ENCODE assay signal across 20 cellular contexts in genomic region chr4:54685810-54686209, GRCh38. TPM values are rescaled to one million over a fixed set of nuclear protein-coding genes. Genes with fewer than 3 reads are reported as not detected.
DNase-seq lines count a peak whose midpoint lies in the region; ATAC-seq and TF ChIP-seq lines count a peak whose summit lies in the region.
"Had no signal": no experiment of that assay in that cellular context is flagged by ENCODE, and none has a peak within 500 bp of the region (broad histone marks: within the 10 kb centered on the region; RNA-seq: fewer than 3 reads in every experiment).

No MANE protein-coding gene starts in this region.

- no peaks in the 10 kb centered on the region for H3K9me3 Mint-ChIP-seq in endothelial cell (ENCODE audit: unreplicated experiment)
- H3K9me3 Mint-ChIP-seq in stimulated activated naive B cell treated with anti-CD40 and anti-IgM and Interleukin-4, amounts not matched to agents 10 μg/mL and 1 μg/mL and 100 μg/mL, for 72 hours: no peaks in the 10 kb centered on the region
- H3K9me3 Mint-ChIP-seq in T-helper 2 cell treated with Interferon-gamma antibody and Interleukin-4, amounts not matched to agents 5 μg/mL and 100 μg/mL, for 36 hours: no peaks in the 10 kb centered on the region
- H3K9me3 Mint-ChIP-seq: CD8-positive, alpha-beta T cell; HFFc6 had no signal

- H3K4me3 Mint-ChIP-seq in T-helper 17 cell: no peak overlapping the region
- peak overlapping the region; percentile 20 for H3K4me3 Mint-ChIP-seq in endothelial cell (ENCODE audit: unreplicated experiment)
- no peak overlapping the region for H3K4me3 Mint-ChIP-seq in stimulated activated naive B cell treated with anti-CD40 and anti-IgM and Interleukin-4, amounts not matched to agents 10 μg/mL and 1 μg/mL and 100 μg/mL, for 72 hours
- H3K4me3 Mint-ChIP-seq in T-helper 2 cell treated with Interferon-gamma antibody and Interleukin-4, amounts not matched to agents 5 μg/mL and 100 μg/mL, for 36 hours: no peak overlapping the region
- H3K4me3 Mint-ChIP-seq: CD14-positive monocyte; CD8-positive, alpha-beta T cell; HFFc6 had no signal

- H3K9me3 ChIP-seq in T-helper 17 cell (ENCODE audit: control insufficient read depth, low read length, poor library complexity, severe bottlenecking): no peaks in the 10 kb centered on the region
- H3K9me3 ChIP-seq: BLaER1 had no signal

- TF ChIP-seq CTCF in endothelial cell (IDR thresholded peaks at IDR 0.05; ENCODE audit: unreplicated experiment): no peak

- ATAC-seq in T-helper 17 cell: no peak
- ATAC-seq in stimulated activated naive B cell treated with anti-CD40 and anti-IgM and Interleukin-4, amounts not matched to agents 10 μg/mL and 1 μg/mL and 100 μg/mL, for 72 hours (replicated peaks): no peak
- ATAC-seq: CD8-positive, alpha-beta T cell; HCT116; HepG2 had no signal

- DNase-seq in NCI-H748 (lab: John Stamatoyannopoulos, UW; ENCODE audit: unreplicated experiment) (peak; percentile 12), NCI-H748 treated with DMSO at 0.1 percent for 48 hours (lab: John Stamatoyannopoulos, UW) (no peak), T-helper 17 cell (no peak), endothelial cell (ENCODE audit: low spot score) (no peak), glomerular visceral epithelial cell (ENCODE audit: extremely low spot score) (no peak), HT-29 (ENCODE audit: low spot score) (no peak)
- DNase-seq in stimulated activated naive B cell treated with anti-CD40 and anti-IgM and Interleukin-4, amounts not matched to agents 10 μg/mL and 1 μg/mL and 100 μg/mL, for 72 hours: no peak
- no peak for DNase-seq in T-helper 2 cell treated with Interferon-gamma antibody and Interleukin-4, amounts not matched to agents 5 μg/mL and 100 μg/mL, for 36 hours (ENCODE audit: low spot score)
- DNase-seq: 8988T; Calu3; CD8-positive, alpha-beta T cell; DMS79 treated with DMSO at 0.1 percent for 48 hours; GF-D8; GOT3; H7; HFFc6 had no signal

- H3K4me1 Mint-ChIP-seq in T-helper 17 cell (peaks cover 24% of the 10 kb centered on the region), endothelial cell (ENCODE audit: unreplicated experiment) (peaks cover 20% of the 10 kb centered on the region)
- H3K4me1 Mint-ChIP-seq in stimulated activated naive B cell treated with anti-CD40 and anti-IgM and Interleukin-4, amounts not matched to agents 10 μg/mL and 1 μg/mL and 100 μg/mL, for 72 hours: peaks cover 36 to 50% of the 10 kb centered on the region in 2 donors
- peaks cover 10% of the 10 kb centered on the region for H3K4me1 Mint-ChIP-seq in T-helper 2 cell treated with Interferon-gamma antibody and Interleukin-4, amounts not matched to agents 5 μg/mL and 100 μg/mL, for 36 hours (ENCODE audit: low read depth)

- H3K27me3 Mint-ChIP-seq in T-helper 17 cell (peaks cover 7% of the 10 kb centered on the region), endothelial cell (ENCODE audit: unreplicated experiment) (peaks cover 4% of the 10 kb centered on the region)
- H3K27me3 Mint-ChIP-seq in stimulated activated naive B cell treated with anti-CD40 and anti-IgM and Interleukin-4, amounts not matched to agents 10 μg/mL and 1 μg/mL and 100 μg/mL, for 72 hours: peaks cover 0 to 7% of the 10 kb centered on the region in 2 donors
- no peaks in the 10 kb centered on the region for H3K27me3 Mint-ChIP-seq in T-helper 2 cell treated with Interferon-gamma antibody and Interleukin-4, amounts not matched to agents 5 μg/mL and 100 μg/mL, for 36 hours (ENCODE audit: low read depth)

- peak overlapping the region; percentile 32 for H3K27ac Mint-ChIP-seq in T-helper 17 cell
- peak overlapping the region; percentile 26 for H3K27ac Mint-ChIP-seq in endothelial cell (ENCODE audit: unreplicated experiment)
- H3K27ac Mint-ChIP-seq in stimulated activated naive B cell treated with anti-CD40 and anti-IgM and Interleukin-4, amounts not matched to agents 10 μg/mL and 1 μg/mL and 100 μg/mL, for 72 hours: peak overlapping the region; percentile 10
- H3K27ac Mint-ChIP-seq in T-helper 2 cell treated with Interferon-gamma antibody and Interleukin-4, amounts not matched to agents 5 μg/mL and 100 μg/mL, for 36 hours: no peak overlapping the region
- H3K27ac Mint-ChIP-seq: CD8-positive, alpha-beta T cell; HFFc6 had no signal

- H3K36me3 Mint-ChIP-seq in T-helper 17 cell (ENCODE audit: low read depth) (peaks cover 7% of the 10 kb centered on the region), endothelial cell (ENCODE audit: low read depth, unreplicated experiment) (peaks cover 16% of the 10 kb centered on the region)
- peaks cover 0 to 4% of the 10 kb centered on the region in 2 donors for H3K36me3 Mint-ChIP-seq in stimulated activated naive B cell treated with anti-CD40 and anti-IgM and Interleukin-4, amounts not matched to agents 10 μg/mL and 1 μg/mL and 100 μg/mL, for 72 hours
- no peaks in the 10 kb centered on the region for H3K36me3 Mint-ChIP-seq in T-helper 2 cell treated with Interferon-gamma antibody and Interleukin-4, amounts not matched to agents 5 μg/mL and 100 μg/mL, for 36 hours (ENCODE audit: low read depth)
- H3K36me3 Mint-ChIP-seq: CD14-positive monocyte; CD8-positive, alpha-beta T cell had no signal

RNA-seq across cellular contexts. Expression of gene KIT, which starts 28.1 kb away (rescaled TPM):
- total RNA-seq in T-helper 17 cell (1 to 10 TPM; 1.1 to 6.0 TPM), endothelial cell (ENCODE audit: unreplicated experiment) (49.1 TPM)
- not detected in 2 replicates for total RNA-seq in HT-29 (2014; rRNA removed; shearing (Covaris generic))
- total RNA-seq: Calu3, HepG2 had no signal
